8 cellular contexts compared by ENCODE assay signal in genomic region chr3:184241447-184242296, GRCh38. TPM values are rescaled to one million over a fixed set of nuclear protein-coding genes. Genes with fewer than 3 reads are reported as not detected.
DNase-seq lines count a peak whose midpoint lies in the region; ATAC-seq and TF ChIP-seq lines count a peak whose summit lies in the region.

No MANE protein-coding gene starts in this region.

- H4K20me1 ChIP-seq in PC-3 (ENCODE audit: low read length) = no peaks in the 10 kb centered on the region

- BruUV-seq in PC-3 (replicated peaks; lab: Mats Ljungman, UMichigan) = no TSS peak

- intact Hi-C loops in PC-3 (cut with micrococcal nuclease) (no loop called here), heart left ventricle (cut with DNase I) (loop anchor here in 7 of 10 donors (5.0 to 10.0 kb wide), 8 partner anchors 47 to 347 kb away; partner anchors contain the start of genes ABCC5 (in 2 of the 7), ABCF3 (in 1 of the 7) and DVL3 (in 1 of the 7))

- WGBS in heart left ventricle, 4 donors = 13 to 19% (median 16%) methylated on average over 22 to 46 of the region's 46 CpGs
- WGBS in suprapubic skin = 37% methylated on average over 13 of the region's 46 CpGs

- H3K27me3 ChIP-seq in PC-3 (ENCODE audit: low read length) (no peaks in the 10 kb centered on the region), heart left ventricle (peaks cover 0 to 3% (median 0%) of the 10 kb centered on the region in 9 donors), suprapubic skin (no peaks in the 10 kb centered on the region)

- H3K9ac ChIP-seq in PC-3 (ENCODE audit: low read length) = no peak overlapping the region

- no peaks in the 10 kb centered on the region; the same call in 1 of the 2 replicates for H3K79me2 ChIP-seq in PC-3 (ENCODE audit: low read length)

- no peak overlapping the region for H2AFZ ChIP-seq in PC-3 (ENCODE audit: low read length)

- H3F3A ChIP-seq in PC-3 (ENCODE audit: low read length, unreplicated experiment) = no peaks in the 10 kb centered on the region

- CTCF ChIA-PET in PC-3 (lab: Charles Lee) = interaction anchor here (0.8 kb wide), 1 partner anchor 346 kb away, joined by 3 read pairs; no protein-coding TSS in a partner anchor

- TF ChIP-seq POLR2A in heart left ventricle (IDR thresholded peaks at IDR 0.05) = no peak
- TF ChIP-seq POLR2A in suprapubic skin (IDR thresholded peaks at IDR 0.05) = no peak

- peak; percentile 40 for TF ChIP-seq CTCF in PC-3 (conservative IDR thresholded peaks at IDR 0.05; ENCODE audit: low read depth, low read length)
- peak in 11 of 12 donors; percentile 29 to 61 (median 46) for TF ChIP-seq CTCF in heart left ventricle (IDR thresholded peaks at IDR 0.05)
- peak in 1 of 2 donors; percentile 35 for TF ChIP-seq CTCF in suprapubic skin (IDR thresholded peaks at IDR 0.05)

- peaks cover 24% of the 10 kb centered on the region for H3K36me3 ChIP-seq in PC-3 (ENCODE audit: low read depth, low read length)
- peaks cover 0 to 42% (median 35%) of the 10 kb centered on the region in 9 donors for H3K36me3 ChIP-seq in heart left ventricle
- H3K36me3 ChIP-seq in suprapubic skin = peaks cover 38% of the 10 kb centered on the region

- H3K4me3 ChIP-seq in PC-3 (ENCODE audit: low read length) = no peak overlapping the region
- H3K4me3 ChIP-seq in heart left ventricle = no peak overlapping the region
- peak overlapping the region; percentile 22 for H3K4me3 ChIP-seq in suprapubic skin

- peak; percentile 61 for DNase-seq in activated CD8-positive, alpha-beta memory T cell treated with anti-CD3 and anti-CD28 coated beads for 24 hours
- DNase-seq in activated CD8-positive, alpha-beta memory T cell treated with anti-CD3 and anti-CD28 coated beads, Interleukin-2, amount 50 U/mL, for 48 hours = no peak
- no peak for DNase-seq in PC-3
- peak in 2 of 5 donors; percentile 51 to 65 for DNase-seq in heart left ventricle
- no peak for DNase-seq in suprapubic skin (ENCODE audit: low spot score in 2 of 2)
- no peak for DNase-seq in GM19238 (ENCODE audit: insufficient read length, low spot score)

- no peak overlapping the region for H3K27ac ChIP-seq in PC-3 (ENCODE audit: low read length)
- no peak overlapping the region for H3K27ac ChIP-seq in heart left ventricle
- no peak overlapping the region for H3K27ac ChIP-seq in suprapubic skin

- H3K4me2 ChIP-seq in PC-3 (ENCODE audit: low read length) = no peak overlapping the region

- H3K9me3 ChIP-seq in PC-3 (ENCODE audit: low read length) = no peaks in the 10 kb centered on the region
- H3K9me3 ChIP-seq in heart left ventricle = no peaks in the 10 kb centered on the region
- H3K9me3 ChIP-seq in suprapubic skin = no peaks in the 10 kb centered on the region

- ATAC-seq in PC-3 (peak; percentile 41; the same call in 1 of the 2 replicates), heart left ventricle (peak; percentile 61 to 77 (median 70)), HG02885 (IDR thresholded peaks at IDR 0.05; ENCODE audit: poor library complexity, unreplicated experiment) (no peak), HG03521 (IDR thresholded peaks at IDR 0.05; ENCODE audit: unreplicated experiment) (no peak)

- no peaks in the 10 kb centered on the region for H3K9me2 ChIP-seq in PC-3 (replicated peaks; ENCODE audit: low read length)

- POLR2A ChIA-PET in PC-3 (lab: Charles Lee; ENCODE audit: unreplicated experiment) = no interaction called here

- no peak for TF ChIP-seq EP300 in suprapubic skin (IDR thresholded peaks at IDR 0.05)

- H3K4me1 ChIP-seq in PC-3 (ENCODE audit: insufficient read depth, low read length) (no peaks in the 10 kb centered on the region), heart left ventricle (peaks cover 0 to 8% (median 5%) of the 10 kb centered on the region in 12 donors), suprapubic skin (peaks cover 8% of the 10 kb centered on the region)

RNA-seq across cellular contexts. Expression of gene ALG3, which starts 7.1 kb away (rescaled TPM):
- total RNA-seq in PC-3 (2014; rRNA removed) (65.9 and 89.0 TPM in 2 replicates), heart left ventricle (10 to 100 TPM; 10.9 to 49.1 (median 17.0) TPM), suprapubic skin (10 to 100 TPM; 36.6 to 63.0 (median 59.2) TPM)
- 10 to 100 TPM; 15.5 to 68.1 TPM for polyA plus RNA-seq in heart left ventricle

RNA-seq across cellular contexts. Expression of gene EEF1AKMT4, which starts 7.8 kb away (rescaled TPM):
- total RNA-seq in PC-3 (2014; rRNA removed) (27.3 and 37.8 TPM in 2 replicates), heart left ventricle (1 to 10 TPM in 7 of 9 donors, under 1 TPM in 2; 0.66 to 4.2 (median 2.1) TPM), suprapubic skin (10 to 100 TPM in 2 of 4 donors, 1 to 10 TPM in 2; 4.3 to 11.8 (median 10.0) TPM)
- 10 to 100 TPM in 1 of 2 donors, 1 to 10 TPM in 1; 1.9 to 16.7 TPM for polyA plus RNA-seq in heart left ventricle

RNA-seq across cellular contexts. Expression of gene VWA5B2, which starts 12.3 kb away (rescaled TPM):
- total RNA-seq in PC-3 (2014; rRNA removed) (1.4 and 1.9 TPM in 2 replicates), heart left ventricle (not detected), suprapubic skin (under 1 TPM in 1 of 4 donors, not detected in 3; 0.24 TPM)
- polyA plus RNA-seq in heart left ventricle = under 1 TPM in 1 of 2 donors, not detected in 1; 0.11 TPM

RNA-seq across cellular contexts. Expression of gene CAMK2N2, which starts 19.7 kb away (rescaled TPM):
- total RNA-seq in PC-3 (2014; rRNA removed) (1.1 and 1.2 TPM in 2 replicates), heart left ventricle (under 1 TPM in 4 of 9 donors, not detected in 5; 0.17 to 0.37 (median 0.29) TPM), suprapubic skin (not detected)
- polyA plus RNA-seq in heart left ventricle = under 1 TPM in 1 of 2 donors, not detected in 1; 0.14 TPM

RNA-seq across cellular contexts. Expression of gene ECE2, which starts 34.1 kb away (rescaled TPM):
- total RNA-seq in PC-3 (2014; rRNA removed) (not detected in 2 replicates), heart left ventricle (under 1 TPM in 1 of 9 donors, not detected in 8; 0.10 TPM), suprapubic skin (not detected)
- polyA plus RNA-seq in heart left ventricle = not detected

Comparison
In these comparisons a context has a peak if more than half of its experiments do, and no peak if none do; other contexts are left out.
1. ATAC-seq: peak in PC-3 (single experiment) and heart left ventricle (4 of 4); none in HG02885 (single experiment) and HG03521 (single experiment).